Comparison of ENCODE assay signal across 8 cellular contexts in the genomic region with DNA sequence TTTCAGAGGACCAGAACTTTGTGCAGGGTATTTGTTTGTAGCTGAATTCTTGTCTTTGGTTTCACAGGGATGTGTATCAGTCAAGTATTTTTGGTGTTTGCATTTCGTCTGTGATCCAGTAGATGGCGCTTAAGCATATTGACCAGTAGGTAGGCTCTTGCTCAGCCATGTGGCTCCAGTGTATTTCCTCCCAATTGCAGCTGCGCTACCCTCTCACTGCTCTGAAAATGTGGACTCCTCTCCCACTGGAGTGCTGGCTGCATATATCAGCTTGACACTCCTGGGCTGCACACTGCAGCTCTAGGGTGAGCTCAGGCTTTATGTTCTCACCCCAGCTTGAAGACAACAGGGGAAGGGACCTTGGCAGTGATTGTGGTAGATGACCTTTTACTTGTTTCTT.
DNase-seq lines count a peak whose midpoint lies in the region; ATAC-seq and TF ChIP-seq lines count a peak whose summit lies in the region.

No MANE protein-coding gene starts in this region.

- H3K27me3 ChIP-seq in neural cell (ENCODE audit: insufficient read depth, low read depth, low read length): no peaks in the 10 kb centered on the region

- no peaks in the 10 kb centered on the region for H3K9me2 ChIP-seq in neural cell (ENCODE audit: insufficient read depth, low read length)

- no peak for TF ChIP-seq EP300 in neural cell (conservative IDR thresholded peaks at IDR 0.05; ENCODE audit: poor library complexity, severe bottlenecking)

- H3K4me2 ChIP-seq in neural cell (ENCODE audit: low read length): no peak overlapping the region

- H3K27ac Mint-ChIP-seq in chondrocyte (ENCODE audit: unreplicated experiment): no peak overlapping the region

- TF ChIP-seq RAD21 in neural cell (conservative IDR thresholded peaks at IDR 0.05): peak; percentile 42

- DNase-seq in EL (peak; percentile 60), NCI-H524 treated with DMSO at 0.1 percent for 48 hours (lab: John Stamatoyannopoulos, UW) (peak; percentile 32), chondrocyte (ENCODE audit: low spot score) (no peak), activated T-cell treated with anti-CD3 and anti-CD28 coated beads for 4 hours (no peak), epidermal melanocyte (ENCODE audit: insufficient read length, low spot score) (no peak)

- no peaks in the 10 kb centered on the region for H3K79me2 ChIP-seq in neural cell (replicated peaks; ENCODE audit: insufficient read depth, low read length)

- peak; percentile 83 for TF ChIP-seq CTCF in chondrocyte (IDR thresholded peaks at IDR 0.05)
- peak; percentile 54 for TF ChIP-seq CTCF in neural cell (IDR thresholded peaks at IDR 0.05; ENCODE audit: poor library complexity, severe bottlenecking)

- peaks cover 2% of the 10 kb centered on the region for H3K9me3 Mint-ChIP-seq in chondrocyte (ENCODE audit: low read depth)

- peak; percentile 97 for ATAC-seq in GM19452 (IDR thresholded peaks at IDR 0.05; ENCODE audit: unreplicated experiment)
- peak; percentile 84 for ATAC-seq in HG03280 (IDR thresholded peaks at IDR 0.05; ENCODE audit: unreplicated experiment)

- H3K9ac ChIP-seq in neural cell (ENCODE audit: low read length): no peak overlapping the region

- H2AFZ ChIP-seq in neural cell (ENCODE audit: low read depth, low read length): no peak overlapping the region

- H3K36me3 ChIP-seq in neural cell (ENCODE audit: insufficient read depth, low read length): no peaks in the 10 kb centered on the region

- no peak overlapping the region for H3K4me3 ChIP-seq in neural cell (ENCODE audit: low read length)

- no peak overlapping the region for H3K27ac ChIP-seq in neural cell (ENCODE audit: low read length)

- H3K36me3 Mint-ChIP-seq in chondrocyte (ENCODE audit: low read depth): no peaks in the 10 kb centered on the region

- H3F3A ChIP-seq in neural cell (ENCODE audit: insufficient read depth, low read length, poor library complexity, severe bottlenecking): no peaks in the 10 kb centered on the region

- H3K4me1 Mint-ChIP-seq in chondrocyte (ENCODE audit: low read depth): no peaks in the 10 kb centered on the region

- no peaks in the 10 kb centered on the region for H3K27me3 Mint-ChIP-seq in chondrocyte (ENCODE audit: low read depth)

- no peaks in the 10 kb centered on the region for H3K9me3 ChIP-seq in neural cell (ENCODE audit: low read length)

- no peaks in the 10 kb centered on the region for H4K20me1 ChIP-seq in neural cell (ENCODE audit: insufficient read depth)

- H3K4me3 Mint-ChIP-seq in chondrocyte (ENCODE audit: unreplicated experiment): no peak overlapping the region

TF ChIP-seq in neural cell, 6 proteins besides CTCF, POLR2A, EP300 and RAD21:
- peak; percentile 35 for TF ChIP-seq SMC3 (conservative IDR thresholded peaks at IDR 0.05; ENCODE audit: poor library complexity)
- no peak for TF ChIP-seq EZH2 (IDR thresholded peaks at IDR 0.05; ENCODE audit: borderline replicate concordance, insufficient read depth, low read length, poor library complexity, severe bottlenecking)

Comparison
In these comparisons a context has a peak if more than half of its experiments do, and no peak if none do; other contexts are left out.
1. DNase-seq: peak in EL (single experiment) and NCI-H524 treated with DMSO at 0.1 percent for 48 hours (single experiment); none in chondrocyte (single experiment), activated T-cell treated with anti-CD3 and anti-CD28 coated beads for 4 hours (single experiment) and epidermal melanocyte (single experiment).